20 cellular contexts compared by ENCODE assay signal in the genomic region with DNA sequence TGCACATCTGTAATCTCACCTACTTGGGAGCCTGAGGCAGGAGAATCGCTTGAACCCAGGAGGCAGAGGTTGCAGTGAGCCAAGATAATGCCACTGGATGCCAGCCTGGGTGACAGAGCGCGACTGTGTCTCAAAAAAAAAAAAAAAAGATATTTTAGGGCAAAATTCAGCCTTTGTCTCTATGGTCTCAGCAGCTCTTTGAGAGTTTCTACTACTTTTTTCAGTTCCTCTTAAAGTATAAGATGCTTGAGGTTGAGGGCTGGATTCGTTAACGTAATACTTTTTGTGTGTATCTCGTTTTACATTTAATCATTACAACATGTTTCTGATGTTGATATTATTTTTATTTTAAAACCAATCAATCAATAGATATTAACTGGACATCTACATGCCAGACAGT.
DNase-seq lines count a peak whose midpoint lies in the region; ATAC-seq and TF ChIP-seq lines count a peak whose summit lies in the region.
"Had no signal": no experiment of that assay in that cellular context is flagged by ENCODE, and none has a peak within 500 bp of the region (broad histone marks: within the 10 kb centered on the region; RNA-seq: fewer than 3 reads in every experiment).

No MANE protein-coding gene starts in this region.

- no peak overlapping the region for H2AK5ac ChIP-seq in mesenchymal stem cell (ENCODE audit: low read length, severe bottlenecking)

- no peak overlapping the region for H2BK5ac ChIP-seq in mesenchymal stem cell (ENCODE audit: low read depth, low read length, poor library complexity, severe bottlenecking)

- H3K4me2 ChIP-seq in mesenchymal stem cell (ENCODE audit: low read length, poor library complexity, severe bottlenecking), result no peak overlapping the region

- H3K9me3 ChIP-seq in mesenchymal stem cell (ENCODE audit: control insufficient read depth, low read length), result no peaks in the 10 kb centered on the region
- H3K9me3 ChIP-seq: heart left ventricle, SJSA1 had no signal

- no peaks in the 10 kb centered on the region for H3K36me3 ChIP-seq in mesenchymal stem cell (ENCODE audit: control insufficient read depth in 1 of 2, insufficient read depth in 2 of 2, low read depth in 1 of 2, low read length in 2 of 2)
- H3K36me3 ChIP-seq: heart left ventricle, SJSA1 had no signal

- peaks cover 4 to 11% of the 10 kb centered on the region in 2 donors for H3K4me1 Mint-ChIP-seq in natural killer cell

- H2AFZ ChIP-seq in mesenchymal stem cell (ENCODE audit: low read depth, low read length), result no peak overlapping the region

- peaks cover 0 to 2% of the 10 kb centered on the region in 2 donors for H3K9me3 Mint-ChIP-seq in natural killer cell

- ATAC-seq in GM18499 (IDR thresholded peaks at IDR 0.05; ENCODE audit: insufficient read depth, unreplicated experiment) (peak; percentile 55), GM21381 (IDR thresholded peaks at IDR 0.05; ENCODE audit: unreplicated experiment) (peak; percentile 80), HG02943 (IDR thresholded peaks at IDR 0.05; ENCODE audit: low read depth, unreplicated experiment) (peak; percentile 68), natural killer cell (no peak), left cardiac atrium (no peak)
- ATAC-seq: activated CD8-positive, alpha-beta T cell treated with anti-CD3 and anti-CD28 coated beads, Interleukin-2, amount 10 ng/mL, durations not matched to agents 7 days and 5 days; heart left ventricle had no signal

- H3K27me3 ChIP-seq in mesenchymal stem cell (ENCODE audit: control insufficient read depth in 1 of 2, insufficient read depth in 1 of 2, low read length in 2 of 2), result no peaks in the 10 kb centered on the region
- H3K27me3 ChIP-seq: heart left ventricle, SJSA1 had no signal

- no peak overlapping the region for H3K4me3 ChIP-seq in mesenchymal stem cell (ENCODE audit: insufficient read depth in 1 of 2, low read depth in 1 of 2, low read length in 2 of 2)
- H3K4me3 ChIP-seq: heart left ventricle, SJSA1, skin epidermis had no signal

- H3K27ac ChIP-seq in mesenchymal stem cell (ENCODE audit: low read length, poor library complexity, severe bottlenecking), result no peak overlapping the region
- H3K27ac ChIP-seq: heart left ventricle, SJSA1 had no signal

- no peak overlapping the region for H2BK120ac ChIP-seq in mesenchymal stem cell (ENCODE audit: low read depth, low read length)

- no peak overlapping the region for H3K23ac ChIP-seq in mesenchymal stem cell (ENCODE audit: low read length in 2 of 2)

- WGBS in mesenchymal stem cell, result 77% methylated on average over 1 of the region's 6 CpGs

- H3K27me3 Mint-ChIP-seq in natural killer cell (ENCODE audit: low read depth in 2 of 2), result no peaks in the 10 kb centered on the region
- H3K27me3 Mint-ChIP-seq: stimulated activated naive CD8-positive, alpha-beta T cell treated with anti-CD3 and anti-CD28 coated beads, Interleukin-15, Interleukin-2, amounts not matched to agents 100 ng/mL and 50 ng/mL, for 24 hours had no signal

- no peak overlapping the region for H3K9ac ChIP-seq in mesenchymal stem cell (ENCODE audit: low read length)

- no peak for TF ChIP-seq CTCF in natural killer cell (IDR thresholded peaks at IDR 0.05)

- H3K27ac Mint-ChIP-seq in natural killer cell, result no peak overlapping the region
- H3K27ac Mint-ChIP-seq: activated CD8-positive, alpha-beta T cell treated with anti-CD3 and anti-CD28 coated beads, Interleukin-2, amount 10 ng/mL, durations not matched to agents 7 days and 5 days; activated T-helper 2 cell treated with anti-CD3 and anti-CD28 coated beads, Interferon-gamma antibody, Interleukin-2, Interleukin-4, amounts not matched to agents 10 μg/mL and 5 μg/mL and 100 μg/mL, durations not matched to agents 14 hours and 24 hours and 36 hours; stimulated activated naive CD8-positive, alpha-beta T cell treated with anti-CD3 and anti-CD28 coated beads, Interleukin-15, Interleukin-2, amounts not matched to agents 100 ng/mL and 50 ng/mL, for 24 hours had no signal

- H4K8ac ChIP-seq in mesenchymal stem cell (ENCODE audit: low read length), result no peak overlapping the region

- DNase-seq in MV-4-11 (lab: John Stamatoyannopoulos, UW), result peak; percentile 82
- no peak for DNase-seq in SHP77 (lab: John Stamatoyannopoulos, UW)
- DNase-seq in natural killer cell, result no peak
- no peak for DNase-seq in mesenchymal stem cell
- no peak for DNase-seq in left cardiac atrium
- DNase-seq: ACHN; activated CD8-positive, alpha-beta T cell treated with anti-CD3 and anti-CD28 coated beads, Interleukin-2, amount 10 ng/mL, durations not matched to agents 7 days and 5 days; aorta; GOT3; heart left ventricle; kidney glomerular epithelial cell; NCI-H1105; NCI-H226 had no signal

- H3K18ac ChIP-seq in mesenchymal stem cell (ENCODE audit: low read depth in 1 of 2, low read length in 2 of 2), result no peak overlapping the region

- no peak overlapping the region for H3K4ac ChIP-seq in mesenchymal stem cell (ENCODE audit: low read depth in 1 of 2, low read length in 2 of 2)

- H4K91ac ChIP-seq in mesenchymal stem cell (ENCODE audit: low read length), result no peak overlapping the region

- H3K4me3 Mint-ChIP-seq in natural killer cell, result no peak overlapping the region
- H3K4me3 Mint-ChIP-seq: activated CD8-positive, alpha-beta T cell treated with anti-CD3 and anti-CD28 coated beads, Interleukin-2, amount 10 ng/mL, durations not matched to agents 7 days and 5 days; stimulated activated naive CD8-positive, alpha-beta T cell treated with anti-CD3 and anti-CD28 coated beads, Interleukin-15, Interleukin-2, amounts not matched to agents 100 ng/mL and 50 ng/mL, for 24 hours had no signal

- no peaks in the 10 kb centered on the region for H3K79me1 ChIP-seq in mesenchymal stem cell (replicated peaks; ENCODE audit: low read length, poor library complexity, severe bottlenecking)

- intact Hi-C loops in natural killer cell (cut with micrococcal nuclease), result no loop called here
- intact Hi-C loops in left cardiac atrium (cut with DNase I), result no loop called here

- H3K14ac ChIP-seq in mesenchymal stem cell (ENCODE audit: low read length in 2 of 2), result no peak overlapping the region

- no peaks in the 10 kb centered on the region for H3K36me3 Mint-ChIP-seq in natural killer cell

- H3K4me1 ChIP-seq in mesenchymal stem cell (ENCODE audit: control insufficient read depth, insufficient read depth, low read depth, low read length), result no peaks in the 10 kb centered on the region
- H3K4me1 ChIP-seq: SJSA1 had no signal

- no peak overlapping the region for H2BK15ac ChIP-seq in mesenchymal stem cell (ENCODE audit: low read depth, poor library complexity, severe bottlenecking)

- H2BK12ac ChIP-seq in mesenchymal stem cell (ENCODE audit: low read length in 2 of 2), result no peak overlapping the region

Comparison
In these comparisons a context has a peak if more than half of its experiments do, and no peak if none do; other contexts are left out.
1. ATAC-seq: peak in GM18499 (single experiment), GM21381 (single experiment) and HG02943 (single experiment); none in natural killer cell (0 of 3) and left cardiac atrium (0 of 2).